2 cellular contexts compared by ENCODE assay signal in genomic region chr18:8703181-8703638, GRCh38.
TF ChIP-seq lines count a peak whose summit lies in the region.

No MANE protein-coding gene starts in this region.

TF ChIP-seq in A549, 52 proteins besides CTCF, POLR2A, EP300 and RAD21:
- TF ChIP-seq CHD4 (IDR thresholded peaks at IDR 0.05; ENCODE audit: borderline replicate concordance), result no peak
- TF ChIP-seq RARB (CRISPR knock-in tag; IDR thresholded peaks at IDR 0.05), result no peak
- TF ChIP-seq JUNB (IDR thresholded peaks at IDR 0.05), result no peak
- TF ChIP-seq RCOR1 (IDR thresholded peaks at IDR 0.05; ENCODE audit: low read depth, low read length), result no peak
- no peak for TF ChIP-seq HOXB13 (CRISPR knock-in tag; IDR thresholded peaks at IDR 0.05; ENCODE audit: low read depth)
- TF ChIP-seq, protein P1, sequence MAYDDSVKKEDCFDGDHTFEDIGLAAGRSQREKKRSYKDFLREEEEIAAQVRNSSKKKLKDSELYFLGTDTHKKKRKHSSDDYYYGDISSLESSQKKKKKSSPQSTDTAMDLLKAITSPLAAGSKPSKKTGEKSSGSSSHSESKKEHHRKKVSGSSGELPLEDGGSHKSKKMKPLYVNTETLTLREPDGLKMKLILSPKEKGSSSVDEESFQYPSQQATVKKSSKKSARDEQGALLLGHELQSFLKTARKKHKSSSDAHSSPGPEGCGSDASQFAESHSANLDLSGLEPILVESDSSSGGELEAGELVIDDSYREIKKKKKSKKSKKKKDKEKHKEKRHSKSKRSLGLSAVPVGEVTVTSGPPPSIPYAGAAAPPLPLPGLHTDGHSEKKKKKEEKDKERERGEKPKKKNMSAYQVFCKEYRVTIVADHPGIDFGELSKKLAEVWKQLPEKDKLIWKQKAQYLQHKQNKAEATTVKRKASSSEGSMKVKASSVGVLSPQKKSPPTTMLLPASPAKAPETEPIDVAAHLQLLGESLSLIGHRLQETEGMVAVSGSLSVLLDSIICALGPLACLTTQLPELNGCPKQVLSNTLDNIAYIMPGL (CRISPR knock-in tag; IDR thresholded peaks at IDR 0.05; ENCODE audit: borderline replicate concordance), result no peak
- no peak for TF ChIP-seq BCL3 (IDR thresholded peaks at IDR 0.05)
- no peak for TF ChIP-seq MAX (IDR thresholded peaks at IDR 0.05)
- no peak for TF ChIP-seq POLR2AphosphoS2 (conservative IDR thresholded peaks at IDR 0.05; ENCODE audit: low read length)
- TF ChIP-seq MYC (IDR thresholded peaks at IDR 0.05; ENCODE audit: borderline replicate concordance, low read length), result no peak
- TF ChIP-seq PHF8 (IDR thresholded peaks at IDR 0.05; ENCODE audit: borderline replicate concordance, low read depth), result no peak
- no peak for TF ChIP-seq GATA3 (IDR thresholded peaks at IDR 0.05; ENCODE audit: borderline replicate concordance)
- no peak for TF ChIP-seq ZNF302 (CRISPR knock-in tag; IDR thresholded peaks at IDR 0.05)
- no peak for TF ChIP-seq USF2 (IDR thresholded peaks at IDR 0.05)
- TF ChIP-seq, protein P2, sequence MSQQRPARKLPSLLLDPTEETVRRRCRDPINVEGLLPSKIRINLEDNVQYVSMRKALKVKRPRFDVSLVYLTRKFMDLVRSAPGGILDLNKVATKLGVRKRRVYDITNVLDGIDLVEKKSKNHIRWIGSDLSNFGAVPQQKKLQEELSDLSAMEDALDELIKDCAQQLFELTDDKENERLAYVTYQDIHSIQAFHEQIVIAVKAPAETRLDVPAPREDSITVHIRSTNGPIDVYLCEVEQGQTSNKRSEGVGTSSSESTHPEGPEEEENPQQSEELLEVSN (IDR thresholded peaks at IDR 0.05; ENCODE audit: borderline replicate concordance, low read depth), result no peak
- no peak for TF ChIP-seq NPAS2 (CRISPR knock-in tag; IDR thresholded peaks at IDR 0.05; ENCODE audit: borderline replicate concordance)
- TF ChIP-seq, protein P3, sequence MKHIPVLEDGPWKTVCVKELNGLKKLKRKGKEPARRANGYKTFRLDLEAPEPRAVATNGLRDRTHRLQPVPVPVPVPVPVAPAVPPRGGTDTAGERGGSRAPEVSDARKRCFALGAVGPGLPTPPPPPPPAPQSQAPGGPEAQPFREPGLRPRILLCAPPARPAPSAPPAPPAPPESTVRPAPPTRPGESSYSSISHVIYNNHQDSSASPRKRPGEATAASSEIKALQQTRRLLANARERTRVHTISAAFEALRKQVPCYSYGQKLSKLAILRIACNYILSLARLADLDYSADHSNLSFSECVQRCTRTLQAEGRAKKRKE (CRISPR knock-in tag; IDR thresholded peaks at IDR 0.05; ENCODE audit: low read depth), result no peak
- TF ChIP-seq CEBPB (IDR thresholded peaks at IDR 0.05), result no peak
- TF ChIP-seq HOXA7 (CRISPR knock-in tag; IDR thresholded peaks at IDR 0.05), result no peak
- no peak for TF ChIP-seq FOSB (CRISPR knock-in tag; IDR thresholded peaks at IDR 0.05)
TF ChIP-seq in A549: peak in this region for 0.

TF ChIP-seq in WTC11, 78 proteins besides CTCF, POLR2A, EP300 and RAD21:
- TF ChIP-seq CBFB (CRISPR knock-in tag; IDR thresholded peaks at IDR 0.05; ENCODE audit: low read depth), result no peak
- TF ChIP-seq USF1 (CRISPR knock-in tag; IDR thresholded peaks at IDR 0.05), result no peak
- TF ChIP-seq MXD4 (CRISPR knock-in tag; IDR thresholded peaks at IDR 0.05; ENCODE audit: borderline replicate concordance), result no peak
- no peak for TF ChIP-seq ZNF423 (CRISPR knock-in tag; IDR thresholded peaks at IDR 0.05)
- TF ChIP-seq E2F1 (CRISPR knock-in tag; IDR thresholded peaks at IDR 0.05), result no peak
- TF ChIP-seq, protein P4, sequence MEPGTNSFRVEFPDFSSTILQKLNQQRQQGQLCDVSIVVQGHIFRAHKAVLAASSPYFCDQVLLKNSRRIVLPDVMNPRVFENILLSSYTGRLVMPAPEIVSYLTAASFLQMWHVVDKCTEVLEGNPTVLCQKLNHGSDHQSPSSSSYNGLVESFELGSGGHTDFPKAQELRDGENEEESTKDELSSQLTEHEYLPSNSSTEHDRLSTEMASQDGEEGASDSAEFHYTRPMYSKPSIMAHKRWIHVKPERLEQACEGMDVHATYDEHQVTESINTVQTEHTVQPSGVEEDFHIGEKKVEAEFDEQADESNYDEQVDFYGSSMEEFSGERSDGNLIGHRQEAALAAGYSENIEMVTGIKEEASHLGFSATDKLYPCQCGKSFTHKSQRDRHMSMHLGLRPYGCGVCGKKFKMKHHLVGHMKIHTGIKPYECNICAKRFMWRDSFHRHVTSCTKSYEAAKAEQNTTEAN (CRISPR knock-in tag; IDR thresholded peaks at IDR 0.05), result no peak
- TF ChIP-seq NFATC4 (CRISPR knock-in tag; IDR thresholded peaks at IDR 0.05), result no peak
- TF ChIP-seq TEAD1 (CRISPR knock-in tag; IDR thresholded peaks at IDR 0.05), result no peak
- no peak for TF ChIP-seq ZNF416 (CRISPR knock-in tag; IDR thresholded peaks at IDR 0.05)
- TF ChIP-seq, protein P5, sequence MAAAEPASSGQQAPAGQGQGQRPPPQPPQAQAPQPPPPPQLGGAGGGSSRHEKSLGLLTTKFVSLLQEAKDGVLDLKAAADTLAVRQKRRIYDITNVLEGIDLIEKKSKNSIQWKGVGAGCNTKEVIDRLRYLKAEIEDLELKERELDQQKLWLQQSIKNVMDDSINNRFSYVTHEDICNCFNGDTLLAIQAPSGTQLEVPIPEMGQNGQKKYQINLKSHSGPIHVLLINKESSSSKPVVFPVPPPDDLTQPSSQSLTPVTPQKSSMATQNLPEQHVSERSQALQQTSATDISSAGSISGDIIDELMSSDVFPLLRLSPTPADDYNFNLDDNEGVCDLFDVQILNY (CRISPR knock-in tag; IDR thresholded peaks at IDR 0.05), result no peak
- no peak for TF ChIP-seq ESRRA (CRISPR knock-in tag; IDR thresholded peaks at IDR 0.05; ENCODE audit: borderline replicate concordance)
- no peak for TF ChIP-seq ZNF512 (CRISPR knock-in tag; IDR thresholded peaks at IDR 0.05; ENCODE audit: borderline replicate concordance)
- no peak for TF ChIP-seq ZNF317 (CRISPR knock-in tag; IDR thresholded peaks at IDR 0.05; ENCODE audit: borderline replicate concordance, low read depth)
- TF ChIP-seq SMAD4 (CRISPR knock-in tag; IDR thresholded peaks at IDR 0.05), result no peak
- TF ChIP-seq, protein P6, sequence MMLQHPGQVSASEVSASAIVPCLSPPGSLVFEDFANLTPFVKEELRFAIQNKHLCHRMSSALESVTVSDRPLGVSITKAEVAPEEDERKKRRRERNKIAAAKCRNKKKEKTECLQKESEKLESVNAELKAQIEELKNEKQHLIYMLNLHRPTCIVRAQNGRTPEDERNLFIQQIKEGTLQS (CRISPR knock-in tag; conservative IDR thresholded peaks at IDR 0.05), result no peak
- TF ChIP-seq GRHL2 (CRISPR knock-in tag; IDR thresholded peaks at IDR 0.05; ENCODE audit: insufficient replicate concordance, severe bottlenecking), result no peak
- TF ChIP-seq, protein P7, sequence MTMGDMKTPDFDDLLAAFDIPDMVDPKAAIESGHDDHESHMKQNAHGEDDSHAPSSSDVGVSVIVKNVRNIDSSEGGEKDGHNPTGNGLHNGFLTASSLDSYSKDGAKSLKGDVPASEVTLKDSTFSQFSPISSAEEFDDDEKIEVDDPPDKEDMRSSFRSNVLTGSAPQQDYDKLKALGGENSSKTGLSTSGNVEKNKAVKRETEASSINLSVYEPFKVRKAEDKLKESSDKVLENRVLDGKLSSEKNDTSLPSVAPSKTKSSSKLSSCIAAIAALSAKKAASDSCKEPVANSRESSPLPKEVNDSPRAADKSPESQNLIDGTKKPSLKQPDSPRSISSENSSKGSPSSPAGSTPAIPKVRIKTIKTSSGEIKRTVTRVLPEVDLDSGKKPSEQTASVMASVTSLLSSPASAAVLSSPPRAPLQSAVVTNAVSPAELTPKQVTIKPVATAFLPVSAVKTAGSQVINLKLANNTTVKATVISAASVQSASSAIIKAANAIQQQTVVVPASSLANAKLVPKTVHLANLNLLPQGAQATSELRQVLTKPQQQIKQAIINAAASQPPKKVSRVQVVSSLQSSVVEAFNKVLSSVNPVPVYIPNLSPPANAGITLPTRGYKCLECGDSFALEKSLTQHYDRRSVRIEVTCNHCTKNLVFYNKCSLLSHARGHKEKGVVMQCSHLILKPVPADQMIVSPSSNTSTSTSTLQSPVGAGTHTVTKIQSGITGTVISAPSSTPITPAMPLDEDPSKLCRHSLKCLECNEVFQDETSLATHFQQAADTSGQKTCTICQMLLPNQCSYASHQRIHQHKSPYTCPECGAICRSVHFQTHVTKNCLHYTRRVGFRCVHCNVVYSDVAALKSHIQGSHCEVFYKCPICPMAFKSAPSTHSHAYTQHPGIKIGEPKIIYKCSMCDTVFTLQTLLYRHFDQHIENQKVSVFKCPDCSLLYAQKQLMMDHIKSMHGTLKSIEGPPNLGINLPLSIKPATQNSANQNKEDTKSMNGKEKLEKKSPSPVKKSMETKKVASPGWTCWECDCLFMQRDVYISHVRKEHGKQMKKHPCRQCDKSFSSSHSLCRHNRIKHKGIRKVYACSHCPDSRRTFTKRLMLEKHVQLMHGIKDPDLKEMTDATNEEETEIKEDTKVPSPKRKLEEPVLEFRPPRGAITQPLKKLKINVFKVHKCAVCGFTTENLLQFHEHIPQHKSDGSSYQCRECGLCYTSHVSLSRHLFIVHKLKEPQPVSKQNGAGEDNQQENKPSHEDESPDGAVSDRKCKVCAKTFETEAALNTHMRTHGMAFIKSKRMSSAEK (CRISPR knock-in tag; IDR thresholded peaks at IDR 0.05; ENCODE audit: borderline replicate concordance), result no peak
- no peak for TF ChIP-seq TP53 (CRISPR knock-in tag; IDR thresholded peaks at IDR 0.05)
- TF ChIP-seq, protein P8, sequence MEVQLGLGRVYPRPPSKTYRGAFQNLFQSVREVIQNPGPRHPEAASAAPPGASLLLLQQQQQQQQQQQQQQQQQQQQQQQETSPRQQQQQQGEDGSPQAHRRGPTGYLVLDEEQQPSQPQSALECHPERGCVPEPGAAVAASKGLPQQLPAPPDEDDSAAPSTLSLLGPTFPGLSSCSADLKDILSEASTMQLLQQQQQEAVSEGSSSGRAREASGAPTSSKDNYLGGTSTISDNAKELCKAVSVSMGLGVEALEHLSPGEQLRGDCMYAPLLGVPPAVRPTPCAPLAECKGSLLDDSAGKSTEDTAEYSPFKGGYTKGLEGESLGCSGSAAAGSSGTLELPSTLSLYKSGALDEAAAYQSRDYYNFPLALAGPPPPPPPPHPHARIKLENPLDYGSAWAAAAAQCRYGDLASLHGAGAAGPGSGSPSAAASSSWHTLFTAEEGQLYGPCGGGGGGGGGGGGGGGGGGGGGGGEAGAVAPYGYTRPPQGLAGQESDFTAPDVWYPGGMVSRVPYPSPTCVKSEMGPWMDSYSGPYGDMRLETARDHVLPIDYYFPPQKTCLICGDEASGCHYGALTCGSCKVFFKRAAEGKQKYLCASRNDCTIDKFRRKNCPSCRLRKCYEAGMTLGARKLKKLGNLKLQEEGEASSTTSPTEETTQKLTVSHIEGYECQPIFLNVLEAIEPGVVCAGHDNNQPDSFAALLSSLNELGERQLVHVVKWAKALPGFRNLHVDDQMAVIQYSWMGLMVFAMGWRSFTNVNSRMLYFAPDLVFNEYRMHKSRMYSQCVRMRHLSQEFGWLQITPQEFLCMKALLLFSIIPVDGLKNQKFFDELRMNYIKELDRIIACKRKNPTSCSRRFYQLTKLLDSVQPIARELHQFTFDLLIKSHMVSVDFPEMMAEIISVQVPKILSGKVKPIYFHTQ (CRISPR knock-in tag; IDR thresholded peaks at IDR 0.05), result no peak
TF ChIP-seq in WTC11: peak in this region for 0.
